ENCODE assay signal across 22 cellular contexts in genomic region chr17:41444186-41444585, GRCh38. TPM values are rescaled to one million over a fixed set of nuclear protein-coding genes. Genes with fewer than 3 reads are reported as not detected.
"Had no signal": no experiment of that assay in that cellular context is flagged by ENCODE, and none has a peak within 500 bp of the region (broad histone marks: within the 10 kb centered on the region; RNA-seq: fewer than 3 reads in every experiment).

No MANE protein-coding gene starts in this region.

- H3K4me3 Mint-ChIP-seq: activated naive CD4-positive, alpha-beta T cell treated with anti-CD3 and anti-CD28 coated beads, Interleukin-2, amount 50 U/mL, for 24 hours; activated T-cell treated with anti-CD3 and anti-CD28 coated beads, Interleukin-2, amount 50 U/mL, for 72 hours had no signal

- H3K27ac Mint-ChIP-seq: activated naive CD4-positive, alpha-beta T cell treated with anti-CD3 and anti-CD28 coated beads, Interleukin-2, amount 50 U/mL, for 24 hours; activated T-cell treated with anti-CD3 and anti-CD28 coated beads, Interleukin-2, amount 50 U/mL, for 72 hours; progenitor cell of endocrine pancreas had no signal

- H3K36me3 Mint-ChIP-seq: activated naive CD4-positive, alpha-beta T cell treated with anti-CD3 and anti-CD28 coated beads, Interleukin-2, amount 50 U/mL, for 24 hours had no signal

- H3K9me3 Mint-ChIP-seq: activated naive CD4-positive, alpha-beta T cell treated with anti-CD3 and anti-CD28 coated beads, Interleukin-2, amount 50 U/mL, for 24 hours; activated T-cell treated with anti-CD3 and anti-CD28 coated beads, Interleukin-2, amount 50 U/mL, for 72 hours had no signal

- H3K4me3 ChIP-seq: cardiac muscle cell, dorsolateral prefrontal cortex, gastroesophageal sphincter, heart right ventricle, transverse colon, uterus had no signal

- H3K4me1 Mint-ChIP-seq: activated naive CD4-positive, alpha-beta T cell treated with anti-CD3 and anti-CD28 coated beads, Interleukin-2, amount 50 U/mL, for 24 hours had no signal

- DNase-seq: activated CD4-positive, alpha-beta T cell treated with anti-CD3 and anti-CD28 coated beads, Interleukin-2, amount 50 U/mL, for 1 hour; activated CD8-positive, alpha-beta memory T cell treated with anti-CD3 and anti-CD28 coated beads for 24 hours; activated gamma-delta T cell; activated T-cell treated with anti-CD3 and anti-CD28 coated beads, Interleukin-2, amount 50 U/mL, for 72 hours; amygdala; dorsolateral prefrontal cortex; heart right ventricle; kidney glomerular epithelial cell; left ventricle myocardium superior; stimulated activated CD4-positive, alpha-beta T cell treated with anti-CD3 and anti-CD28 coated beads, Interleukin-12 subunit alpha, Interleukin-12 subunit beta, amount 100 ng/mL, for 4 hours; stimulated activated CD4-positive, alpha-beta T cell treated with anti-CD3 and anti-CD28 coated beads, Interleukin-1b, Interleukin-23, amount 100 ng/mL, for 48 hours; stimulated activated CD8-positive, alpha-beta memory T cell treated with anti-CD3 and anti-CD28 coated beads, Interleukin-4, amount 100 ng/mL, for 48 hours; stimulated activated naive CD4-positive, alpha-beta T cell treated with Interleukin-2 at 50 U/mL for 16 hours; transverse colon; uterus had no signal

- H3K27me3 Mint-ChIP-seq: activated naive CD4-positive, alpha-beta T cell treated with anti-CD3 and anti-CD28 coated beads, Interleukin-2, amount 50 U/mL, for 24 hours had no signal

RNA-seq across cellular contexts. Expression of gene KRT38, which starts 3.4 kb away (rescaled TPM):
- total RNA-seq: activated T-cell treated with anti-CD3 and anti-CD28 coated beads, Interleukin-2, amount 50 U/mL, for 72 hours; cardiac muscle cell; chondrocyte; dorsolateral prefrontal cortex; gastroesophageal sphincter; heart right ventricle; left ventricle myocardium superior; mononuclear cell; omental fat pad; progenitor cell of endocrine pancreas; transverse colon; uterus had no signal

RNA-seq across cellular contexts. Expression of gene KRT37, which starts 19.8 kb away (rescaled TPM):
- total RNA-seq: activated T-cell treated with anti-CD3 and anti-CD28 coated beads, Interleukin-2, amount 50 U/mL, for 72 hours; cardiac muscle cell; chondrocyte; dorsolateral prefrontal cortex; gastroesophageal sphincter; heart right ventricle; left ventricle myocardium superior; mononuclear cell; omental fat pad; progenitor cell of endocrine pancreas; transverse colon; uterus had no signal

RNA-seq across cellular contexts. Expression of gene KRT32, which starts 23.0 kb away (rescaled TPM):
- total RNA-seq: activated T-cell treated with anti-CD3 and anti-CD28 coated beads, Interleukin-2, amount 50 U/mL, for 72 hours; cardiac muscle cell; chondrocyte; dorsolateral prefrontal cortex; left ventricle myocardium superior; mononuclear cell; omental fat pad; progenitor cell of endocrine pancreas; transverse colon; uterus had no signal

RNA-seq across cellular contexts. Expression of gene KRT35, which starts 36.8 kb away (rescaled TPM):
- total RNA-seq: activated T-cell treated with anti-CD3 and anti-CD28 coated beads, Interleukin-2, amount 50 U/mL, for 72 hours; cardiac muscle cell; chondrocyte; dorsolateral prefrontal cortex; gastroesophageal sphincter; heart right ventricle; left ventricle myocardium superior; mononuclear cell; omental fat pad; progenitor cell of endocrine pancreas; transverse colon; uterus had no signal

RNA-seq across cellular contexts. Expression of gene KRT36, which starts 45.5 kb away (rescaled TPM):
- total RNA-seq: activated T-cell treated with anti-CD3 and anti-CD28 coated beads, Interleukin-2, amount 50 U/mL, for 72 hours; cardiac muscle cell; chondrocyte; dorsolateral prefrontal cortex; gastroesophageal sphincter; heart right ventricle; left ventricle myocardium superior; mononuclear cell; omental fat pad; progenitor cell of endocrine pancreas; transverse colon; uterus had no signal
